In the genomic region with DNA sequence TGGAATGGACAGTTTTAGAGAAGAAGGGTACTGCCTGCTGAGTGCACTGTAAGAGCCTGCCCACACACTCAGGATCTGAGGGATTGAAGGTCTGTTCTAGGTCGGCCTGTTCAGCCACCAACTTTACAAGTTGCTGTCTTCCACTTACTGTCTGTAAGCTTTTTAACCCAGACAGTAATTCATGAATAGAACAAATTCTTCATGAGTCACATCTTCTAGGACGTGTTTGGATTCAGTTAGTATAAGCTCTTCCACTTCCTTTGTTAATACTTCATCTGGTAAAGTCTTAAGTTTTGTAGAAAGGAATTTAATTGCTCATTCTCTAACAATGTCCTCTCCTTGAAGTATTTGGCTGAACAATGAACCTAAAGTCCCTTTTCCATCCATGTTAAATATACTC, we compare ENCODE assay signal across 18 cellular contexts.
DNase-seq lines count a peak whose midpoint lies in the region; ATAC-seq, FAIRE-seq and TF ChIP-seq lines count a peak whose summit lies in the region.
"Had no signal": no experiment of that assay in that cellular context is flagged by ENCODE, and none has a peak within 500 bp of the region (broad histone marks: within the 10 kb centered on the region; RNA-seq: fewer than 3 reads in every experiment).

No MANE protein-coding gene starts in this region.

- no peak for FAIRE-seq in small intestine (lab: Jason Lieb, UNC)

- no peak overlapping the region for H3K4me3 ChIP-seq in small intestine (ENCODE audit: low read depth in 1 of 2, low read length in 2 of 2)
- H3K4me3 ChIP-seq: ovary, stomach, vagina had no signal

- ATAC-seq in WTC11 (no peak), foreskin keratinocyte (peak; percentile 88), HG03342 (IDR thresholded peaks at IDR 0.05; ENCODE audit: unreplicated experiment) (no peak), GM21717 (IDR thresholded peaks at IDR 0.05; ENCODE audit: unreplicated experiment) (no peak), natural killer cell (no peak)
- ATAC-seq: CD8-positive, alpha-beta T cell; T-cell had no signal

- H3K27ac ChIP-seq in foreskin keratinocyte (no peak overlapping the region), small intestine (ENCODE audit: low read depth in 1 of 2, low read length in 1 of 2) (no peak overlapping the region)
- H3K27ac ChIP-seq: ovary, stomach, vagina had no signal

- H3K4me1 ChIP-seq in foreskin keratinocyte (no peaks in the 10 kb centered on the region), small intestine (ENCODE audit: control insufficient read depth in 2 of 2, insufficient read depth in 1 of 2, low read depth in 1 of 2, low read length in 1 of 2) (no peaks in the 10 kb centered on the region)
- H3K4me1 ChIP-seq: stomach, vagina had no signal

- DNase-seq in GM04504 (ENCODE audit: low read depth) = peak; percentile 56
- DNase-seq in WTC11 (ENCODE audit: low spot score) = no peak
- peak; percentile 57 to 77 for DNase-seq in foreskin keratinocyte
- DNase-seq in small intestine = no peak
- no peak for DNase-seq in natural killer cell
- DNase-seq: activated CD4-positive, CD25-positive, alpha-beta regulatory T cell; activated naive CD4-positive, alpha-beta T cell; CD8-positive, alpha-beta T cell; effector CD4-positive, alpha-beta T cell; GDM1; NCI-H2029; NCI-H526; ovary; stomach; T-cell had no signal

- H3K27me3 Mint-ChIP-seq in WTC11 (ENCODE audit: low read depth) (no peaks in the 10 kb centered on the region), natural killer cell (ENCODE audit: low read depth in 2 of 2) (peaks cover 0 to 7% of the 10 kb centered on the region in 2 donors)

- peaks cover 4% of the 10 kb centered on the region for H3K9me3 Mint-ChIP-seq in WTC11
- H3K9me3 Mint-ChIP-seq in natural killer cell = no peaks in the 10 kb centered on the region
- H3K9me3 Mint-ChIP-seq: T-cell had no signal

- POLR2A ChIA-PET in WTC11 (lab: Charles Lee) = no interaction called here

- TF ChIP-seq CTCF in WTC11 (IDR thresholded peaks at IDR 0.05) = no peak
- TF ChIP-seq CTCF in foreskin keratinocyte (conservative IDR thresholded peaks at IDR 0.05) = no peak
- TF ChIP-seq CTCF in natural killer cell (IDR thresholded peaks at IDR 0.05) = no peak

- 58 to 67% (median 62%) methylated on average over 2 of the region's 2 CpGs for WGBS in small intestine, 3 donors

- H3K36me3 ChIP-seq in small intestine (ENCODE audit: control insufficient read depth in 2 of 2, insufficient read depth in 2 of 2, low read length in 2 of 2) = no peaks in the 10 kb centered on the region
- H3K36me3 ChIP-seq: ovary, stomach, vagina had no signal

- H3K9me3 ChIP-seq in small intestine (ENCODE audit: control insufficient read depth, low read depth) = no peaks in the 10 kb centered on the region
- H3K9me3 ChIP-seq: ovary, stomach, vagina had no signal

- CTCF ChIA-PET in WTC11 (lab: Charles Lee) = no interaction called here

- H3K4me3 Mint-ChIP-seq in WTC11 (no peak overlapping the region), natural killer cell (no peak overlapping the region)
- H3K4me3 Mint-ChIP-seq: CD8-positive, alpha-beta T cell; T-cell had no signal

- H3K4me1 Mint-ChIP-seq in WTC11 (peaks cover 12% of the 10 kb centered on the region), natural killer cell (no peaks in the 10 kb centered on the region)
- H3K4me1 Mint-ChIP-seq: T-cell had no signal

- H3K36me3 Mint-ChIP-seq in WTC11 = no peaks in the 10 kb centered on the region
- no peaks in the 10 kb centered on the region for H3K36me3 Mint-ChIP-seq in natural killer cell
- H3K36me3 Mint-ChIP-seq: CD8-positive, alpha-beta T cell; T-cell had no signal

- intact Hi-C loops in natural killer cell (cut with micrococcal nuclease) = no loop called here

- no peaks in the 10 kb centered on the region for H3K27me3 ChIP-seq in foreskin keratinocyte
- no peaks in the 10 kb centered on the region for H3K27me3 ChIP-seq in small intestine (ENCODE audit: control insufficient read depth in 2 of 2, insufficient read depth in 2 of 2, low read length in 2 of 2)
- H3K27me3 ChIP-seq: ovary, stomach, vagina had no signal

- H3K27ac Mint-ChIP-seq in WTC11 = peak overlapping the region; percentile 12; the same call in 1 of the 2 replicates
- no peak overlapping the region for H3K27ac Mint-ChIP-seq in natural killer cell
- H3K27ac Mint-ChIP-seq: CD8-positive, alpha-beta T cell; T-cell had no signal

TF ChIP-seq in WTC11, 78 proteins besides CTCF, POLR2A, EP300 and RAD21:
- no peak for TF ChIP-seq IRF2 (CRISPR knock-in tag; IDR thresholded peaks at IDR 0.05; ENCODE audit: borderline replicate concordance, low read depth)
- TF ChIP-seq, protein P1, sequence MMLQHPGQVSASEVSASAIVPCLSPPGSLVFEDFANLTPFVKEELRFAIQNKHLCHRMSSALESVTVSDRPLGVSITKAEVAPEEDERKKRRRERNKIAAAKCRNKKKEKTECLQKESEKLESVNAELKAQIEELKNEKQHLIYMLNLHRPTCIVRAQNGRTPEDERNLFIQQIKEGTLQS (CRISPR knock-in tag; conservative IDR thresholded peaks at IDR 0.05) = no peak
- no peak for TF ChIP-seq ZNF263 (CRISPR knock-in tag; IDR thresholded peaks at IDR 0.05; ENCODE audit: low read depth)
- TF ChIP-seq ELF4 (CRISPR knock-in tag; IDR thresholded peaks at IDR 0.05; ENCODE audit: low read depth) = no peak
- TF ChIP-seq, protein P2, sequence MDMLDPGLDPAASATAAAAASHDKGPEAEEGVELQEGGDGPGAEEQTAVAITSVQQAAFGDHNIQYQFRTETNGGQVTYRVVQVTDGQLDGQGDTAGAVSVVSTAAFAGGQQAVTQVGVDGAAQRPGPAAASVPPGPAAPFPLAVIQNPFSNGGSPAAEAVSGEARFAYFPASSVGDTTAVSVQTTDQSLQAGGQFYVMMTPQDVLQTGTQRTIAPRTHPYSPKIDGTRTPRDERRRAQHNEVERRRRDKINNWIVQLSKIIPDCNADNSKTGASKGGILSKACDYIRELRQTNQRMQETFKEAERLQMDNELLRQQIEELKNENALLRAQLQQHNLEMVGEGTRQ (CRISPR knock-in tag; IDR thresholded peaks at IDR 0.05) = no peak
- no peak for TF ChIP-seq RORB (CRISPR knock-in tag; IDR thresholded peaks at IDR 0.05)

Comparison
In these comparisons a context has a peak if more than half of its experiments do, and no peak if none do; other contexts are left out.
1. DNase-seq: peak in GM04504 (single experiment) and foreskin keratinocyte (2 of 2); none in WTC11 (single experiment), small intestine (single experiment) and natural killer cell (single experiment).